8 cellular contexts compared by ENCODE assay signal in genomic region chr5:40833712-40834229, GRCh38. TPM values are rescaled to one million over a fixed set of nuclear protein-coding genes. Genes with fewer than 3 reads are reported as not detected.
DNase-seq lines count a peak whose midpoint lies in the region; ATAC-seq and TF ChIP-seq lines count a peak whose summit lies in the region.

No MANE protein-coding gene starts in this region.

- no peak for TF ChIP-seq POLR2A in esophagus squamous epithelium (IDR thresholded peaks at IDR 0.05)
- no peak for TF ChIP-seq POLR2A in prostate gland (IDR thresholded peaks at IDR 0.05)

- no peaks in the 10 kb centered on the region for H3K9me3 ChIP-seq in ES-I3 (ENCODE audit: control insufficient read depth, insufficient read depth, low read length)
- H3K9me3 ChIP-seq in esophagus squamous epithelium = no peaks in the 10 kb centered on the region
- no peaks in the 10 kb centered on the region for H3K9me3 ChIP-seq in prostate gland

- ATAC-seq in GM21528 (IDR thresholded peaks at IDR 0.05; ENCODE audit: low FRiP score, unreplicated experiment) (no peak), HG03135 (IDR thresholded peaks at IDR 0.05; ENCODE audit: unreplicated experiment) (no peak)

- peak overlapping the region; percentile 92 for H3K9ac ChIP-seq in ES-I3 (ENCODE audit: low read depth, low read length)

- peaks cover 54% of the 10 kb centered on the region for H3K36me3 ChIP-seq in ES-I3 (ENCODE audit: insufficient read depth, low read length)
- H3K36me3 ChIP-seq in esophagus squamous epithelium = peaks cover 23 to 54% (median 30%) of the 10 kb centered on the region in 3 donors
- H3K36me3 ChIP-seq in prostate gland = peaks cover 4 to 8% of the 10 kb centered on the region in 2 donors

- peaks cover 15% of the 10 kb centered on the region for H3K4me1 ChIP-seq in ES-I3 (ENCODE audit: insufficient read depth, low read length)
- H3K4me1 ChIP-seq in esophagus squamous epithelium = peaks cover 7 to 55% (median 17%) of the 10 kb centered on the region in 3 donors
- H3K4me1 ChIP-seq in prostate gland (replicated peaks) = no peaks in the 10 kb centered on the region

- H3K27me3 ChIP-seq in esophagus squamous epithelium (no peaks in the 10 kb centered on the region), prostate gland (replicated peaks; ENCODE audit: insufficient read depth) (no peaks in the 10 kb centered on the region)

- peak overlapping the region; percentile 98 for H3K27ac ChIP-seq in RWPE1
- H3K27ac ChIP-seq in esophagus squamous epithelium = peak overlapping the region; percentile 94 to 98 (median 96)
- H3K27ac ChIP-seq in prostate gland = peak overlapping the region in 1 of 2 donors; percentile 90

- 31 to 41% methylated on average over 13 of the region's 13 CpGs for WGBS in esophagus squamous epithelium, 2 donors
- 37% methylated on average over 13 of the region's 13 CpGs for WGBS in prostate gland

- CTCF ChIA-PET in RWPE1 (lab: Yijun Ruan, JAX) = no interaction called here

- POLR2A ChIA-PET in RWPE1 (lab: Yijun Ruan, JAX; ENCODE audit: low non-redundant PET) = no interaction called here

- TF ChIP-seq CTCF in RWPE1 (conservative IDR thresholded peaks at IDR 0.05; ENCODE audit: low read depth) (no peak), esophagus squamous epithelium (IDR thresholded peaks at IDR 0.05) (no peak), prostate gland (IDR thresholded peaks at IDR 0.05) (no peak)

- peak overlapping the region; percentile 51 to 78 (median 62) for H3K4me3 ChIP-seq in esophagus squamous epithelium
- H3K4me3 ChIP-seq in prostate gland = peak overlapping the region; percentile 59 to 61

- DNase-seq in RWPE1 (ENCODE audit: low spot score) (no peak), esophagus squamous epithelium (lab: John Stamatoyannopoulos, UW) (no peak), prostate gland (ENCODE audit: low spot score) (no peak), glomerular visceral epithelial cell (ENCODE audit: extremely low spot score) (no peak), NAMALWA (ENCODE audit: low spot score) (no peak)

- intact Hi-C loops in esophagus squamous epithelium (cut with DNase I) (no loop called here), prostate gland (cut with DNase I) (no loop called here)

RNA-seq across cellular contexts. Expression of gene RPL37, which starts 1.3 kb away (rescaled TPM):
- total RNA-seq in esophagus squamous epithelium (100 to 1,000 TPM in 1 of 4 donors, 10 to 100 TPM in 3; 79.6 to 183 (median 88.2) TPM), prostate gland (100 to 1,000 TPM; 188 to 343 TPM)

RNA-seq across cellular contexts. Expression of gene CARD6, which starts 7.4 kb away (rescaled TPM):
- total RNA-seq in esophagus squamous epithelium = 10 to 100 TPM; 17.7 to 20.4 (median 19.2) TPM
- total RNA-seq in prostate gland = 1 to 10 TPM; 1.3 to 5.4 TPM

RNA-seq across cellular contexts. Expression of gene PRKAA1, which starts 35.6 kb away (rescaled TPM):
- 10 to 100 TPM; 32.0 to 61.9 (median 51.9) TPM for total RNA-seq in esophagus squamous epithelium
- 100 to 1,000 TPM in 1 of 2 donors, 10 to 100 TPM in 1; 64.9 to 110 TPM for total RNA-seq in prostate gland
